Comparison of ENCODE assay signal across 22 cellular contexts in the genomic region with DNA sequence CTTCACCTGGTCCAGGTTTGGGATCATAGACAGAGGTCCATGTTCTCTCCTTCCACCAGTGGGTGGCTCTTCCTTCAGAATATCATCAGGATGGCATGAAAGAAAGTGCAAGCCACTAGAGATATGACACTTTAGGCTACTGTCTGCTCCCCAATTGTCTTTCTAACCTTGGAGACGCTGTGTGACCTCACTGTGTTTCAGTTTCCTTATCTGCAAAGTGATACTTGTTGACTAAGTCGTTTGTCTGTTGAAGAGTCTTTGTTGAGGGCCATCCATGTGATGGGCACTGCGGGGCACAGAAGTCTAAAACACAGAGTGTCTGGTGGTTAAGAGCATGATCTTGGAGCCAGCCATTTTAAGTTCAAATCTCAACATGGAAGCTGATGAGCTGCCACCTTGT.
"Had no signal": no experiment of that assay in that cellular context is flagged by ENCODE, and none has a peak within 500 bp of the region (broad histone marks: within the 10 kb centered on the region; RNA-seq: fewer than 3 reads in every experiment).

No MANE protein-coding gene starts in this region.

- H3K9me3 ChIP-seq: body of pancreas, MG63, SJSA1 had no signal

- H3K27me3 Mint-ChIP-seq: activated CD8-positive, alpha-beta T cell treated with anti-CD3 and anti-CD28 coated beads for 36 hours had no signal

- H3K27ac ChIP-seq: body of pancreas, SJSA1 had no signal

- H3K9me3 Mint-ChIP-seq: activated CD8-positive, alpha-beta T cell treated with anti-CD3 and anti-CD28 coated beads for 36 hours; activated T-cell treated with anti-CD3 and anti-CD28 coated beads, Interleukin-2, amount 50 U/mL, for 72 hours; T-helper 2 cell treated with Interferon-gamma antibody and Interleukin-4, amounts not matched to agents 5 μg/mL and 100 μg/mL, for 36 hours had no signal

- H3K27me3 ChIP-seq: body of pancreas, MG63 had no signal

- H3K4me3 ChIP-seq: body of pancreas, MG63, SJSA1 had no signal

- DNase-seq: activated CD4-positive, alpha-beta T cell treated with anti-CD3 and anti-CD28 coated beads for 4 hours; activated CD8-positive, alpha-beta memory T cell treated with anti-CD3 and anti-CD28 coated beads, Interleukin-2, amount 50 U/mL, for 4 hours; activated CD8-positive, alpha-beta T cell treated with anti-CD3 and anti-CD28 coated beads for 36 hours; activated naive CD4-positive, alpha-beta T cell treated with anti-CD3 and anti-CD28 coated beads, Interleukin-2, amount 50 U/mL, for 16 hours; activated T-cell treated with anti-CD3 and anti-CD28 coated beads, Interleukin-2, amount 50 U/mL, for 72 hours; aorta; body of pancreas; central memory CD4-positive, alpha-beta T cell; MG63; NCI-H1105; NCI-H1436; NCI-H1694 treated with DMSO at 0.1 percent for 48 hours; NCI-H2029 treated with DMSO at 0.1 percent for 48 hours; NCI-H510A treated with DMSO at 0.1 percent for 48 hours; NCI-H69; PC-3; SHP77; SW 1271 had no signal

- H3K4me3 Mint-ChIP-seq: activated CD8-positive, alpha-beta T cell treated with anti-CD3 and anti-CD28 coated beads for 36 hours; activated T-cell treated with anti-CD3 and anti-CD28 coated beads, Interleukin-2, amount 50 U/mL, for 72 hours; T-helper 2 cell treated with Interferon-gamma antibody and Interleukin-4, amounts not matched to agents 5 μg/mL and 100 μg/mL, for 36 hours had no signal

- H3K4me1 ChIP-seq: body of pancreas, SJSA1 had no signal

- ATAC-seq: activated CD4-positive, CD25-positive, alpha-beta regulatory T cell treated with anti-CD3 and anti-CD28 coated beads, Interleukin-2, amount 50 U/mL, for 24 hours; activated CD8-positive, alpha-beta T cell treated with anti-CD3 and anti-CD28 coated beads for 36 hours; activated T-cell treated with anti-CD3 and anti-CD28 coated beads, Interleukin-2, amount 50 U/mL, for 72 hours; body of pancreas; PC-3; SK-N-SH treated with all-trans-retinoic acid at 6 μM for 48 hours had no signal

- H3K36me3 ChIP-seq: MG63, SJSA1 had no signal

- H3K27ac Mint-ChIP-seq: activated CD8-positive, alpha-beta T cell treated with anti-CD3 and anti-CD28 coated beads for 36 hours; activated T-cell treated with anti-CD3 and anti-CD28 coated beads, Interleukin-2, amount 50 U/mL, for 72 hours; T-helper 2 cell treated with Interferon-gamma antibody and Interleukin-4, amounts not matched to agents 5 μg/mL and 100 μg/mL, for 36 hours had no signal
